Comparison of ENCODE assay signal across 8 cellular contexts in the genomic region with DNA sequence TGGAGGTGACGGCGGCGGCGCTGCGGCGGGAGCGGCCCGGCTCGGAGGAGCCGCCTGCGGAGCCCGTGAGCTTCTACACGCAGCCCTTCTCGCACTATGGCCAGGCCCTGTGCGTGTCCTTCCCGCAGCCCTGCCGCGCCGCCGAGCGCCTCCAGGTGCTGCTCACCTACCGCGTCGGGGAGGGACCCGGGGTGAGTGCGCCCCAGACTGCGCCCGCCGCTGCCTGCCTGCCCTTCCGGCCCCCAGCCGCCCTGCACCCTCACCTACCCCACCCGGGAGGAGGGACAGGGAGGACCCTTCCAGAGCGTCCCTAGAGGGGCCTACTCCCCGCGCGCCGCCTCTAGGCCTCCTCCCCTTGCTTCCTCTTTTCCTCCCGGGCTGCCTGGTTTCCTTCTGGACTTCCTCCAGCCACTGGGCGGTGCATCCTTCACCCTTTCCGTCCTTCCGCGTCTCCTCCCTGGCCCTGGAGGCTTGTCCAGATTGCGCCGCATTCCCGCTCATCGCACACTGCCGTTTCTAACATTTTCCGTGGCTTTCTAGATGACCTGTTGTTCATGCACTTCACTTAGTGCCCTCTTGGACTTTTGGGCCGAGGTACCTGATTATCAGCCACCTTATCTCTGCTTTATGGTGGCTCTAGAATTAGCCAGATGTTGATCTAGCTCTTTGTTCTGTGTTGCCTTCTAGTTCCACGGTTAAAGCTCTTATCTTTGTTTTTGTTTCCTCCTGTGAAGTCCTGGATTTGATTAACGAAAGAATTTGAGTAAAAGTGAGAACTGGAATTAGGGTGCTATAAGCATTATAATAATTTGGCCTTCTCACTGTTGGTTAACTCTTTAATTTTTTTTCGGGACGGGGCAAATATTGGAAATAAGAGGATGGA. TPM values are rescaled to one million over a fixed set of nuclear protein-coding genes. Genes with fewer than 3 reads are reported as not detected.
DNase-seq lines count a peak whose midpoint lies in the region; ATAC-seq and TF ChIP-seq lines count a peak whose summit lies in the region.

No MANE protein-coding gene starts in this region.

- H3K4me3 ChIP-seq in HL-60 (replicated peaks; ENCODE audit: insufficient read depth, low read length) (peak overlapping the region; percentile 63), PC-3 (ENCODE audit: low read length) (peak overlapping the region; percentile 96), esophagus muscularis mucosa (peak overlapping the region; percentile 96 to 100 (median 100))

- peak overlapping the region; percentile 90 for H3K4me2 ChIP-seq in PC-3 (ENCODE audit: low read length)

- peak overlapping the region; percentile 84 for H3K27ac Mint-ChIP-seq in Calu3 (ENCODE audit: unreplicated experiment)

- CTCF ChIA-PET in Calu3 (lab: Charles Lee) (interaction anchor here (0.6 to 2.0 kb wide), 9 partner anchors 9 to 206 kb away, joined by 3 to 10 read pairs (median 4); partner anchors contain the start of genes ELF3 and IPO9), PC-3 (lab: Charles Lee) (no interaction called here)

- H3K9me3 Mint-ChIP-seq in Calu3 (ENCODE audit: low read depth, unreplicated experiment), result no peaks in the 10 kb centered on the region
- H3K9me3 Mint-ChIP-seq in activated T-cell treated with anti-CD3 and anti-CD28 coated beads, Interleukin-2, amount 50 U/mL, for 4 hours, result no peaks in the 10 kb centered on the region

- DNase-seq in Calu3, result peak; percentile 77
- DNase-seq in HL-60 (ENCODE audit: low read depth in 1 of 2, low spot score in 1 of 2), result peak; percentile 75 to 81
- peak; percentile 73 for DNase-seq in PC-3
- peak; percentile 34 for DNase-seq in activated T-cell treated with anti-CD3 and anti-CD28 coated beads, Interleukin-2, amount 50 U/mL, for 4 hours
- peak; percentile 95 for DNase-seq in esophagus muscularis mucosa (ENCODE audit: extremely low spot score)
- DNase-seq in myocyte (ENCODE audit: low read depth), result peak; percentile 80
- peak; percentile 28 to 64 (median 52) for DNase-seq in stimulated activated naive CD4-positive, alpha-beta T cell (lab: John Stamatoyannopoulos, UW)

- 2% methylated on average over 51 of the region's 53 CpGs for WGBS in esophagus muscularis mucosa

- TF ChIP-seq POLR2A in esophagus muscularis mucosa (IDR thresholded peaks at IDR 0.05; ENCODE audit: low read depth), result no peak

- H3K9me2 ChIP-seq in PC-3 (replicated peaks; ENCODE audit: low read length), result no peaks in the 10 kb centered on the region

- H3K4me1 ChIP-seq in PC-3 (ENCODE audit: insufficient read depth, low read length) (peaks cover 11% of the 10 kb centered on the region; the same call in 1 of the 2 replicates), esophagus muscularis mucosa (peaks cover 19 to 30% (median 20%) of the 10 kb centered on the region in 4 donors)

- no peaks in the 10 kb centered on the region for H3F3A ChIP-seq in PC-3 (ENCODE audit: low read length, unreplicated experiment)

- H3K79me2 ChIP-seq in PC-3 (ENCODE audit: low read length), result peaks cover 41% of the 10 kb centered on the region

- H4K20me1 ChIP-seq in PC-3 (ENCODE audit: low read length), result no peaks in the 10 kb centered on the region

- POLR2A ChIA-PET in PC-3 (lab: Charles Lee; ENCODE audit: unreplicated experiment), result interaction anchor here (0.7 kb wide), 1 partner anchor 73 kb away, joined by 3 read pairs; no protein-coding TSS in a partner anchor

- H2AFZ ChIP-seq in PC-3 (ENCODE audit: low read length), result peak overlapping the region; percentile 81

- ATAC-seq in GM19463 (IDR thresholded peaks at IDR 0.05; ENCODE audit: unreplicated experiment) (peak; percentile 61), PC-3 (peak; percentile 78)
- peak; percentile 79 to 82 for ATAC-seq in activated T-cell treated with anti-CD3 and anti-CD28 coated beads, Interleukin-2, amount 50 U/mL, for 4 hours

- TF ChIP-seq EP300 in esophagus muscularis mucosa (IDR thresholded peaks at IDR 0.05), result no peak

- BruUV-seq in Calu3 (replicated peaks; lab: Mats Ljungman, UMichigan) (no TSS peak), PC-3 (replicated peaks; lab: Mats Ljungman, UMichigan) (no TSS peak)

- peaks cover 9% of the 10 kb centered on the region for H3K4me1 Mint-ChIP-seq in Calu3 (ENCODE audit: low read depth, unreplicated experiment)
- H3K4me1 Mint-ChIP-seq in activated T-cell treated with anti-CD3 and anti-CD28 coated beads, Interleukin-2, amount 50 U/mL, for 4 hours (ENCODE audit: low read depth), result peaks cover 24% of the 10 kb centered on the region

- H3K9me3 ChIP-seq in PC-3 (ENCODE audit: low read length) (no peaks in the 10 kb centered on the region), esophagus muscularis mucosa (no peaks in the 10 kb centered on the region)

- H3K27me3 Mint-ChIP-seq in Calu3 (ENCODE audit: unreplicated experiment), result no peaks in the 10 kb centered on the region
- H3K27me3 Mint-ChIP-seq in activated T-cell treated with anti-CD3 and anti-CD28 coated beads, Interleukin-2, amount 50 U/mL, for 4 hours (ENCODE audit: low read depth), result no peaks in the 10 kb centered on the region

- H3K36me3 ChIP-seq in PC-3 (ENCODE audit: low read depth, low read length), result no peaks in the 10 kb centered on the region
- no peaks in the 10 kb centered on the region for H3K36me3 ChIP-seq in esophagus muscularis mucosa

- peaks cover 26% of the 10 kb centered on the region for H3K36me3 Mint-ChIP-seq in Calu3 (ENCODE audit: insufficient read depth, unreplicated experiment)
- H3K36me3 Mint-ChIP-seq in activated T-cell treated with anti-CD3 and anti-CD28 coated beads, Interleukin-2, amount 50 U/mL, for 4 hours (ENCODE audit: insufficient read depth), result peaks cover 3% of the 10 kb centered on the region

- H3K9ac ChIP-seq in PC-3 (ENCODE audit: low read length), result peak overlapping the region; percentile 75

- TF ChIP-seq CTCF in Calu3 (IDR thresholded peaks at IDR 0.05; ENCODE audit: unreplicated experiment) (peak; percentile 12), HL-60 (IDR thresholded peaks at IDR 0.05; ENCODE audit: insufficient read depth, low read length) (no peak), PC-3 (conservative IDR thresholded peaks at IDR 0.05; ENCODE audit: low read depth, low read length) (peak; percentile 22; the same call in 1 of the 2 replicates), esophagus muscularis mucosa (IDR thresholded peaks at IDR 0.05) (peak in 1 of 3 experiments; percentile 15)

- H3K27me3 ChIP-seq in HL-60 (ENCODE audit: insufficient read depth, poor library complexity, severe bottlenecking) (no peaks in the 10 kb centered on the region), PC-3 (ENCODE audit: low read length) (no peaks in the 10 kb centered on the region), esophagus muscularis mucosa (no peaks in the 10 kb centered on the region)

- intact Hi-C loops in Calu3 (cut with micrococcal nuclease; ENCODE audit: unreplicated experiment) (loop anchor here (1.0 to 5.0 kb wide), 2 partner anchors 139 to 271 kb away; partner anchors contain the start of gene GPR37L1), PC-3 (cut with micrococcal nuclease) (no loop called here), esophagus muscularis mucosa (cut with DNase I) (no loop called here)

- H3K27ac ChIP-seq in HL-60 (replicated peaks) (peak overlapping the region; percentile 83), PC-3 (ENCODE audit: low read length) (peak overlapping the region; percentile 31), esophagus muscularis mucosa (replicated peaks in 1 of 4) (peak overlapping the region; percentile 88 to 97 (median 96))

- H3K4me3 Mint-ChIP-seq in Calu3 (ENCODE audit: low read depth, unreplicated experiment), result peak overlapping the region; percentile 96
- peak overlapping the region; percentile 98 for H3K4me3 Mint-ChIP-seq in activated T-cell treated with anti-CD3 and anti-CD28 coated beads, Interleukin-2, amount 50 U/mL, for 4 hours

RNA-seq across cellular contexts. Expression of gene RNPEP, which starts 0.7 kb away (rescaled TPM):
- total RNA-seq in Calu3 (2022) (86.1 and 91.6 TPM in 2 replicates), PC-3 (2014; rRNA removed) (64.7 and 74.8 TPM in 2 replicates), esophagus muscularis mucosa (10 to 100 TPM; 33.0 to 49.0 (median 44.0) TPM), myocyte (28.1 and 33.1 TPM in 2 replicates)
- total RNA-seq in activated T-cell treated with anti-CD3 and anti-CD28 coated beads, Interleukin-2, amount 50 U/mL, for 4 hours, result 10 to 100 TPM; 14.3 to 20.2 (median 17.5) TPM
- 35.1 TPM for polyA plus RNA-seq in myocyte (2012)

RNA-seq across cellular contexts. Expression of gene ELF3, which starts 27.2 kb away (rescaled TPM):
- total RNA-seq in Calu3 (2022) (830 and 907 TPM in 2 replicates), PC-3 (2014; rRNA removed) (399 and 460 TPM in 2 replicates), esophagus muscularis mucosa (1 to 10 TPM in 2 of 4 donors, under 1 TPM in 1, not detected in 1; 0.17 to 2.9 (median 1.2) TPM), myocyte (0.68 TPM in 1 of 2 replicates, not detected in the other)
- 1 to 10 TPM in 2 of 3 donors, under 1 TPM in 1; 0.87 to 1.4 (median 1.0) TPM for total RNA-seq in activated T-cell treated with anti-CD3 and anti-CD28 coated beads, Interleukin-2, amount 50 U/mL, for 4 hours
- polyA plus RNA-seq in myocyte (2012), result 0.03 TPM

RNA-seq across cellular contexts. Expression of gene TIMM17A, which starts 27.9 kb away (rescaled TPM):
- 78.5 and 85.3 TPM in 2 replicates for total RNA-seq in Calu3 (2022)
- total RNA-seq in PC-3 (2014; rRNA removed), result 50.9 and 57.7 TPM in 2 replicates
- total RNA-seq in activated T-cell treated with anti-CD3 and anti-CD28 coated beads, Interleukin-2, amount 50 U/mL, for 4 hours, result 100 to 1,000 TPM; 144 to 160 (median 146) TPM
- 10 to 100 TPM; 30.7 to 46.1 (median 32.4) TPM for total RNA-seq in esophagus muscularis mucosa
- total RNA-seq in myocyte, result 38.9 and 59.4 TPM in 2 replicates
- polyA plus RNA-seq in myocyte (2012), result 60.9 TPM

RNA-seq across cellular contexts. Expression of gene LMOD1, which starts 36.8 kb away (rescaled TPM):
- total RNA-seq in Calu3 (2022) (not detected in 2 replicates), PC-3 (2014; rRNA removed) (0.06 and 0.07 TPM in 2 replicates), esophagus muscularis mucosa (1,000 to 10,000 TPM; 1,021 to 1,618 (median 1,290) TPM), myocyte (3.2 and 6.0 TPM in 2 replicates)
- total RNA-seq in activated T-cell treated with anti-CD3 and anti-CD28 coated beads, Interleukin-2, amount 50 U/mL, for 4 hours, result under 1 TPM in 2 of 3 donors, not detected in 1; 0.08 to 0.14 TPM
- 12.2 TPM for polyA plus RNA-seq in myocyte (2012)

Comparison
In these comparisons a context has a peak if more than half of its experiments do, and no peak if none do; other contexts are left out.
1. Peak in every context shown above with its lines: DNase-seq, ATAC-seq, H3K4me3 ChIP-seq and H3K27ac ChIP-seq.
2. DNase-seq: peak in every context shown above with its lines; median percentile 95 in esophagus muscularis mucosa; 80 in myocyte; 78 in HL-60; 77 in Calu3; 73 in PC-3; 52 in stimulated activated naive CD4-positive, alpha-beta T cell; 34 in activated T-cell treated with anti-CD3 and anti-CD28 coated beads, Interleukin-2, amount 50 U/mL, for 4 hours.
3. H3K27ac ChIP-seq: peak in every context shown above with its lines; median percentile 96 in esophagus muscularis mucosa; 83 in HL-60; 31 in PC-3.
4. RNA of gene ELF3, which starts 27.2 kb away (total RNA-seq): 830 to 907 TPM in Calu3 and 399 to 460 TPM in PC-3; 0.17 to 2.9 TPM in esophagus muscularis mucosa, 0.87 to 1.4 TPM in activated T-cell treated with anti-CD3 and anti-CD28 coated beads, Interleukin-2, amount 50 U/mL, for 4 hours and 0.68 TPM in myocyte; every median in the first group is over 100 times any median in the second.